In genomic region chr3:114624676-114625181, GRCh38 we compare ENCODE assay signal across 8 cellular contexts.
DNase-seq lines count a peak whose midpoint lies in the region; ATAC-seq and TF ChIP-seq lines count a peak whose summit lies in the region.

No MANE protein-coding gene starts in this region.

- no peaks in the 10 kb centered on the region for H3K27me3 Mint-ChIP-seq in naive thymus-derived CD4-positive, alpha-beta T cell

- CTCF ChIA-PET in naive thymus-derived CD4-positive, alpha-beta T cell (lab: Charles Lee): no interaction called here

- H3K36me3 ChIP-seq in naive thymus-derived CD4-positive, alpha-beta T cell (ENCODE audit: control insufficient read depth in 2 of 3, insufficient read depth in 3 of 3, low read length in 3 of 3): peaks cover 0 to 7% (median 0%) of the 10 kb centered on the region in 3 experiments

- peaks cover 0 to 50% (median 39%) of the 10 kb centered on the region in 5 donors for H3K36me3 Mint-ChIP-seq in naive thymus-derived CD4-positive, alpha-beta T cell

- intact Hi-C loops in naive thymus-derived CD4-positive, alpha-beta T cell (cut with micrococcal nuclease): no loop called here

- TF ChIP-seq CTCF in fibroblast of pulmonary artery (IDR thresholded peaks at IDR 0.05; ENCODE audit: low read length, missing control alignments): no peak

- H3K4me3 ChIP-seq in fibroblast of pulmonary artery (replicated peaks; ENCODE audit: low read depth, low read length): peak overlapping the region; percentile 62
- no peak overlapping the region for H3K4me3 ChIP-seq in naive thymus-derived CD4-positive, alpha-beta T cell (ENCODE audit: low read length)

- no peaks in the 10 kb centered on the region for H3K4me1 ChIP-seq in naive thymus-derived CD4-positive, alpha-beta T cell (ENCODE audit: control insufficient read depth in 2 of 2, insufficient read depth in 2 of 2, low read length in 2 of 2)

- H3K27ac ChIP-seq in naive thymus-derived CD4-positive, alpha-beta T cell (ENCODE audit: low read depth, low read length): no peak overlapping the region

- no peak overlapping the region for H3K4me3 Mint-ChIP-seq in naive thymus-derived CD4-positive, alpha-beta T cell

- ATAC-seq in naive thymus-derived CD4-positive, alpha-beta T cell: peak; percentile 22
- ATAC-seq in GM19467 (IDR thresholded peaks at IDR 0.05; ENCODE audit: unreplicated experiment): no peak
- ATAC-seq in GM21390 (IDR thresholded peaks at IDR 0.05; ENCODE audit: unreplicated experiment): no peak
- ATAC-seq in GM18498 (IDR thresholded peaks at IDR 0.05; ENCODE audit: unreplicated experiment): no peak

- H3K27me3 ChIP-seq in naive thymus-derived CD4-positive, alpha-beta T cell (ENCODE audit: control insufficient read depth in 2 of 2, insufficient read depth in 2 of 2, low read length in 2 of 2): no peaks in the 10 kb centered on the region

- peaks cover 0 to 2% (median 0%) of the 10 kb centered on the region in 11 donors for H3K9me3 Mint-ChIP-seq in naive thymus-derived CD4-positive, alpha-beta T cell

- POLR2A ChIA-PET in naive thymus-derived CD4-positive, alpha-beta T cell (lab: Charles Lee): no interaction called here

- DNase-seq in GOT3 (lab: John Stamatoyannopoulos, UW): peak; percentile 49
- peak; percentile 38 to 66 for DNase-seq in SW 1271 (lab: John Stamatoyannopoulos, UW)
- DNase-seq in fibroblast of pulmonary artery (ENCODE audit: low read depth): peak; percentile 98
- no peak for DNase-seq in naive thymus-derived CD4-positive, alpha-beta T cell
- DNase-seq in NK-92 treated with Interleukin-12 subunit alpha and Interleukin-12 subunit beta, amount 100 ng/mL, for 24 hours (lab: John Stamatoyannopoulos, UW): no peak

- H3K4me1 Mint-ChIP-seq in naive thymus-derived CD4-positive, alpha-beta T cell: peaks cover 0 to 10% (median 4%) of the 10 kb centered on the region in 7 donors

- H3K9me3 ChIP-seq in naive thymus-derived CD4-positive, alpha-beta T cell (ENCODE audit: control insufficient read depth in 2 of 3, low read length in 3 of 3): no peaks in the 10 kb centered on the region

- no peak overlapping the region for H3K27ac Mint-ChIP-seq in naive thymus-derived CD4-positive, alpha-beta T cell

Comparison
In these comparisons a context has a peak if more than half of its experiments do, and no peak if none do; other contexts are left out.
1. DNase-seq: peak in GOT3 (single experiment), SW 1271 (2 of 2) and fibroblast of pulmonary artery (single experiment); none in naive thymus-derived CD4-positive, alpha-beta T cell (0 of 9) and NK-92 treated with Interleukin-12 subunit alpha and Interleukin-12 subunit beta, amount 100 ng/mL, for 24 hours (single experiment).